In the genomic region with DNA sequence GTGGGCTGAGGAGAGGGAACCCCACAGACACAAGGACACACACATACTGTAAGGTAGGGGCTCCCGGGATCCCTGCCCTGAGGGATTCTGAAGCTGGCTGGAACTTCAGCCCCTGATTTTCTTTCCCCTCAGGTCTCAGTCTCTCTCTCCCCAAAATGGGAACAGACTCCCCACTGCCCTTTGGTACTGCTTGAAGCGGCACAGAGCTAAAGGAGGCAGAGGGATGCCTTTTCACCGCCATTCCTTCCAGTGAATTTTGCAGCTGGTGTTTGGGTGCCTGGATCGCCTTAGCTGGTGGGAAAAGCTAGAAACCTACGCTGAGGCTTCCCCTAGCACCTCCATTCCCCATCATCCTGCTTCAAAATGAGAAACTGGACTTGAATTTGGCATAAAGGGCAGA, we compare ENCODE assay signal across 1 cellular context.
TF ChIP-seq lines count a peak whose summit lies in the region.

No MANE protein-coding gene starts in this region.

TF ChIP-seq in HepG2, 621 proteins besides CTCF, POLR2A, EP300 and RAD21:
- TF ChIP-seq ZSCAN25 (CRISPR knock-in tag; IDR thresholded peaks at IDR 0.05), result no peak
- TF ChIP-seq, protein P1, sequence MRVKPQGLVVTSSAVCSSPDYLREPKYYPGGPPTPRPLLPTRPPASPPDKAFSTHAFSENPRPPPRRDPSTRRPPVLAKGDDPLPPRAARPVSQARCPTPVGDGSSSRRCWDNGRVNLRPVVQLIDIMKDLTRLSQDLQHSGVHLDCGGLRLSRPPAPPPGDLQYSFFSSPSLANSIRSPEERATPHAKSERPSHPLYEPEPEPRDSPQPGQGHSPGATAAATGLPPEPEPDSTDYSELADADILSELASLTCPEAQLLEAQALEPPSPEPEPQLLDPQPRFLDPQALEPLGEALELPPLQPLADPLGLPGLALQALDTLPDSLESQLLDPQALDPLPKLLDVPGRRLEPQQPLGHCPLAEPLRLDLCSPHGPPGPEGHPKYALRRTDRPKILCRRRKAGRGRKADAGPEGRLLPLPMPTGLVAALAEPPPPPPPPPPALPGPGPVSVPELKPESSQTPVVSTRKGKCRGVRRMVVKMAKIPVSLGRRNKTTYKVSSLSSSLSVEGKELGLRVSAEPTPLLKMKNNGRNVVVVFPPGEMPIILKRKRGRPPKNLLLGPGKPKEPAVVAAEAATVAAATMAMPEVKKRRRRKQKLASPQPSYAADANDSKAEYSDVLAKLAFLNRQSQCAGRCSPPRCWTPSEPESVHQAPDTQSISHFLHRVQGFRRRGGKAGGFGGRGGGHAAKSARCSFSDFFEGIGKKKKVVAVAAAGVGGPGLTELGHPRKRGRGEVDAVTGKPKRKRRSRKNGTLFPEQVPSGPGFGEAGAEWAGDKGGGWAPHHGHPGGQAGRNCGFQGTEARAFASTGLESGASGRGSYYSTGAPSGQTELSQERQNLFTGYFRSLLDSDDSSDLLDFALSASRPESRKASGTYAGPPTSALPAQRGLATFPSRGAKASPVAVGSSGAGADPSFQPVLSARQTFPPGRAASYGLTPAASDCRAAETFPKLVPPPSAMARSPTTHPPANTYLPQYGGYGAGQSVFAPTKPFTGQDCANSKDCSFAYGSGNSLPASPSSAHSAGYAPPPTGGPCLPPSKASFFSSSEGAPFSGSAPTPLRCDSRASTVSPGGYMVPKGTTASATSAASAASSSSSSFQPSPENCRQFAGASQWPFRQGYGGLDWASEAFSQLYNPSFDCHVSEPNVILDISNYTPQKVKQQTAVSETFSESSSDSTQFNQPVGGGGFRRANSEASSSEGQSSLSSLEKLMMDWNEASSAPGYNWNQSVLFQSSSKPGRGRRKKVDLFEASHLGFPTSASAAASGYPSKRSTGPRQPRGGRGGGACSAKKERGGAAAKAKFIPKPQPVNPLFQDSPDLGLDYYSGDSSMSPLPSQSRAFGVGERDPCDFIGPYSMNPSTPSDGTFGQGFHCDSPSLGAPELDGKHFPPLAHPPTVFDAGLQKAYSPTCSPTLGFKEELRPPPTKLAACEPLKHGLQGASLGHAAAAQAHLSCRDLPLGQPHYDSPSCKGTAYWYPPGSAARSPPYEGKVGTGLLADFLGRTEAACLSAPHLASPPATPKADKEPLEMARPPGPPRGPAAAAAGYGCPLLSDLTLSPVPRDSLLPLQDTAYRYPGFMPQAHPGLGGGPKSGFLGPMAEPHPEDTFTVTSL (CRISPR knock-in tag; IDR thresholded peaks at IDR 0.05; ENCODE audit: borderline replicate concordance), result no peak
- TF ChIP-seq ZNF629 (CRISPR knock-in tag; conservative IDR thresholded peaks at IDR 0.05), result peak; percentile 90
- TF ChIP-seq, protein P2, sequence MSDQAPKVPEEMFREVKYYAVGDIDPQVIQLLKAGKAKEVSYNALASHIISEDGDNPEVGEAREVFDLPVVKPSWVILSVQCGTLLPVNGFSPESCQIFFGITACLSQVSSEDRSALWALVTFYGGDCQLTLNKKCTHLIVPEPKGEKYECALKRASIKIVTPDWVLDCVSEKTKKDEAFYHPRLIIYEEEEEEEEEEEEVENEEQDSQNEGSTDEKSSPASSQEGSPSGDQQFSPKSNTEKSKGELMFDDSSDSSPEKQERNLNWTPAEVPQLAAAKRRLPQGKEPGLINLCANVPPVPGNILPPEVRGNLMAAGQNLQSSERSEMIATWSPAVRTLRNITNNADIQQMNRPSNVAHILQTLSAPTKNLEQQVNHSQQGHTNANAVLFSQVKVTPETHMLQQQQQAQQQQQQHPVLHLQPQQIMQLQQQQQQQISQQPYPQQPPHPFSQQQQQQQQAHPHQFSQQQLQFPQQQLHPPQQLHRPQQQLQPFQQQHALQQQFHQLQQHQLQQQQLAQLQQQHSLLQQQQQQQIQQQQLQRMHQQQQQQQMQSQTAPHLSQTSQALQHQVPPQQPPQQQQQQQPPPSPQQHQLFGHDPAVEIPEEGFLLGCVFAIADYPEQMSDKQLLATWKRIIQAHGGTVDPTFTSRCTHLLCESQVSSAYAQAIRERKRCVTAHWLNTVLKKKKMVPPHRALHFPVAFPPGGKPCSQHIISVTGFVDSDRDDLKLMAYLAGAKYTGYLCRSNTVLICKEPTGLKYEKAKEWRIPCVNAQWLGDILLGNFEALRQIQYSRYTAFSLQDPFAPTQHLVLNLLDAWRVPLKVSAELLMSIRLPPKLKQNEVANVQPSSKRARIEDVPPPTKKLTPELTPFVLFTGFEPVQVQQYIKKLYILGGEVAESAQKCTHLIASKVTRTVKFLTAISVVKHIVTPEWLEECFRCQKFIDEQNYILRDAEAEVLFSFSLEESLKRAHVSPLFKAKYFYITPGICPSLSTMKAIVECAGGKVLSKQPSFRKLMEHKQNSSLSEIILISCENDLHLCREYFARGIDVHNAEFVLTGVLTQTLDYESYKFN (CRISPR knock-in tag; conservative IDR thresholded peaks at IDR 0.05), result no peak
- TF ChIP-seq BRD4 (CRISPR knock-in tag; IDR thresholded peaks at IDR 0.05), result 0 out of 2 replicates have a peak, but pooled peaks have one; percentile 41
- TF ChIP-seq AGO2 (optimal IDR thresholded peaks at IDR 0.05; ENCODE audit: low read depth, low read length), result no peak
- no peak for TF ChIP-seq RAD51 (IDR thresholded peaks at IDR 0.05; ENCODE audit: borderline replicate concordance)
- no peak for TF ChIP-seq NR2F6 (IDR thresholded peaks at IDR 0.05)
- TF ChIP-seq NR2F6 (CRISPR knock-in tag; IDR thresholded peaks at IDR 0.05), result no peak
- TF ChIP-seq ZEB1 (IDR thresholded peaks at IDR 0.05; ENCODE audit: insufficient replicate concordance, low read depth), result peak; percentile 17
- TF ChIP-seq, protein P3, sequence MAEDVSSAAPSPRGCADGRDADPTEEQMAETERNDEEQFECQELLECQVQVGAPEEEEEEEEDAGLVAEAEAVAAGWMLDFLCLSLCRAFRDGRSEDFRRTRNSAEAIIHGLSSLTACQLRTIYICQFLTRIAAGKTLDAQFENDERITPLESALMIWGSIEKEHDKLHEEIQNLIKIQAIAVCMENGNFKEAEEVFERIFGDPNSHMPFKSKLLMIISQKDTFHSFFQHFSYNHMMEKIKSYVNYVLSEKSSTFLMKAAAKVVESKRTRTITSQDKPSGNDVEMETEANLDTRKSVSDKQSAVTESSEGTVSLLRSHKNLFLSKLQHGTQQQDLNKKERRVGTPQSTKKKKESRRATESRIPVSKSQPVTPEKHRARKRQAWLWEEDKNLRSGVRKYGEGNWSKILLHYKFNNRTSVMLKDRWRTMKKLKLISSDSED (CRISPR knock-in tag; IDR thresholded peaks at IDR 0.05), result no peak
- no peak for TF ChIP-seq SALL2 (CRISPR knock-in tag; IDR thresholded peaks at IDR 0.05)
- TF ChIP-seq ZNF224 (CRISPR knock-in tag; IDR thresholded peaks at IDR 0.05), result no peak
- no peak for TF ChIP-seq SMYD3 (CRISPR knock-in tag; IDR thresholded peaks at IDR 0.05)
- TF ChIP-seq ZMYM3 (CRISPR knock-in tag; IDR thresholded peaks at IDR 0.05), result peak; percentile 14; the same call in 1 of the 2 replicates
- TF ChIP-seq, protein P4, sequence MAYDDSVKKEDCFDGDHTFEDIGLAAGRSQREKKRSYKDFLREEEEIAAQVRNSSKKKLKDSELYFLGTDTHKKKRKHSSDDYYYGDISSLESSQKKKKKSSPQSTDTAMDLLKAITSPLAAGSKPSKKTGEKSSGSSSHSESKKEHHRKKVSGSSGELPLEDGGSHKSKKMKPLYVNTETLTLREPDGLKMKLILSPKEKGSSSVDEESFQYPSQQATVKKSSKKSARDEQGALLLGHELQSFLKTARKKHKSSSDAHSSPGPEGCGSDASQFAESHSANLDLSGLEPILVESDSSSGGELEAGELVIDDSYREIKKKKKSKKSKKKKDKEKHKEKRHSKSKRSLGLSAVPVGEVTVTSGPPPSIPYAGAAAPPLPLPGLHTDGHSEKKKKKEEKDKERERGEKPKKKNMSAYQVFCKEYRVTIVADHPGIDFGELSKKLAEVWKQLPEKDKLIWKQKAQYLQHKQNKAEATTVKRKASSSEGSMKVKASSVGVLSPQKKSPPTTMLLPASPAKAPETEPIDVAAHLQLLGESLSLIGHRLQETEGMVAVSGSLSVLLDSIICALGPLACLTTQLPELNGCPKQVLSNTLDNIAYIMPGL (CRISPR knock-in tag; IDR thresholded peaks at IDR 0.05; ENCODE audit: borderline replicate concordance in 1 of 2, low read depth in 1 of 2), result no peak
- peak; percentile 11; the same call in 1 of the 2 replicates for TF ChIP-seq NR2F2 (IDR thresholded peaks at IDR 0.05; ENCODE audit: borderline replicate concordance, low read depth)
- no peak for TF ChIP-seq MAFF (IDR thresholded peaks at IDR 0.05; ENCODE audit: low read depth, low read length)
- TF ChIP-seq ZFP36 (IDR thresholded peaks at IDR 0.05; ENCODE audit: borderline replicate concordance, low read depth, low read length, partially characterized antibody), result no peak
- no peak for TF ChIP-seq NONO (IDR thresholded peaks at IDR 0.05)
- peak; percentile 14; the same call in 1 of the 2 replicates for TF ChIP-seq NONO (CRISPR knock-in tag; conservative IDR thresholded peaks at IDR 0.05)
- TF ChIP-seq, protein P5, sequence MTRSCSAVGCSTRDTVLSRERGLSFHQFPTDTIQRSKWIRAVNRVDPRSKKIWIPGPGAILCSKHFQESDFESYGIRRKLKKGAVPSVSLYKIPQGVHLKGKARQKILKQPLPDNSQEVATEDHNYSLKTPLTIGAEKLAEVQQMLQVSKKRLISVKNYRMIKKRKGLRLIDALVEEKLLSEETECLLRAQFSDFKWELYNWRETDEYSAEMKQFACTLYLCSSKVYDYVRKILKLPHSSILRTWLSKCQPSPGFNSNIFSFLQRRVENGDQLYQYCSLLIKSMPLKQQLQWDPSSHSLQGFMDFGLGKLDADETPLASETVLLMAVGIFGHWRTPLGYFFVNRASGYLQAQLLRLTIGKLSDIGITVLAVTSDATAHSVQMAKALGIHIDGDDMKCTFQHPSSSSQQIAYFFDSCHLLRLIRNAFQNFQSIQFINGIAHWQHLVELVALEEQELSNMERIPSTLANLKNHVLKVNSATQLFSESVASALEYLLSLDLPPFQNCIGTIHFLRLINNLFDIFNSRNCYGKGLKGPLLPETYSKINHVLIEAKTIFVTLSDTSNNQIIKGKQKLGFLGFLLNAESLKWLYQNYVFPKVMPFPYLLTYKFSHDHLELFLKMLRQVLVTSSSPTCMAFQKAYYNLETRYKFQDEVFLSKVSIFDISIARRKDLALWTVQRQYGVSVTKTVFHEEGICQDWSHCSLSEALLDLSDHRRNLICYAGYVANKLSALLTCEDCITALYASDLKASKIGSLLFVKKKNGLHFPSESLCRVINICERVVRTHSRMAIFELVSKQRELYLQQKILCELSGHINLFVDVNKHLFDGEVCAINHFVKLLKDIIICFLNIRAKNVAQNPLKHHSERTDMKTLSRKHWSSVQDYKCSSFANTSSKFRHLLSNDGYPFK (CRISPR knock-in tag; IDR thresholded peaks at IDR 0.05; ENCODE audit: borderline replicate concordance), result no peak
- no peak for TF ChIP-seq HES4 (CRISPR knock-in tag; IDR thresholded peaks at IDR 0.05; ENCODE audit: borderline replicate concordance)
TF ChIP-seq in HepG2: peak in this region for 6.
